1 cellular context compared by ENCODE assay signal in genomic region chr4:102614801-102615200, GRCh38.
TF ChIP-seq lines count a peak whose summit lies in the region.

No MANE protein-coding gene starts in this region.

TF ChIP-seq in GM23338, 12 proteins besides CTCF, POLR2A, EP300 and RAD21 (continued from another document):
- no peak for TF ChIP-seq REST (IDR thresholded peaks at IDR 0.05; ENCODE audit: unreplicated experiment)
